ENCODE assay signal across 1 cellular context in the genomic region with DNA sequence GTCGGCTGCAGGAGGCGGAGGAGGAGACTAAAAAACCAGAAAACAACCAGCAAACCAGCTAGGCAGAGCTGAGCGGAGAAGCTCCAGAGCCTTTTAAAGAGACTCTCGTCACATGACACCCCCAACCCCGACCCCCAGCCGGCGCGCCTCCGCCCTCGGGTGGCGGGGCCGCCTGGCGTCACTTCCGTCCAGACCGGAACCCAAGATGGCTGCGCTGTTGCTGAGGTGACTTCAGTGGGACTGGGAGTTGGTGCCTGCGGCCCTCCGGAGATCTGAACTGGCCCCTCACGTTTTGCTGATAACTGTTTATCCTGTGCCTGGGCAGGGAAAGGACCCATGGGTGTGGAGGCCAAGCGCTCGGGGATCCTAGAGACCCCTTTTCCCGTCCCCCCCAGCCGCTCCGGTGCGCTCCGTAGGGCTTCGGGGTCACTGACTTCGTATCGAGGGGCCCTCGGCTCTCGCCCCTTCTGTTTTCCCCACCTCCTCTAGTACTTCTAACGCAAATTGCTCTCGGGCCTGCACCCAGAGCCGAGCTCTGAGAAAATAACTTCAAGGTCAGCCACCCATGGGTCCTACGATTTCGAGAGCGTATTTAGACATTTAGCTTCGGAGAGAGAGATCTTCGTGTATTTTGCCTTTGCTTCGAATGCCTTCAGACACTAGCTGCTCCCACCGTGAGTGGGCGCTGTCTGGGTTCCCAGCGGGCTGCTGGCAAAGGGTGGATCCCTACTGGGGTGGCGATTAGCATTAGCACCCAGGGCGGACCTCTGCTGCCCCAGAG.
TF ChIP-seq lines count a peak whose summit lies in the region.

A gene with protein sequence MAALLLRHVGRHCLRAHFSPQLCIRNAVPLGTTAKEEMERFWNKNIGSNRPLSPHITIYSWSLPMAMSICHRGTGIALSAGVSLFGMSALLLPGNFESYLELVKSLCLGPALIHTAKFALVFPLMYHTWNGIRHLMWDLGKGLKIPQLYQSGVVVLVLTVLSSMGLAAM (plus strand): TSS at position 181 of the 781 bp plus-strand sequence. CDS start 25 bp downstream, at position 206.

TF ChIP-seq in HepG2, 621 proteins besides CTCF, POLR2A, EP300 and RAD21 (continued from another document and continues in another):
- TF ChIP-seq HNF4G (IDR thresholded peaks at IDR 0.05; ENCODE audit: borderline replicate concordance, low read depth, low read length) = no peak
- TF ChIP-seq HNF4G (CRISPR knock-in tag; IDR thresholded peaks at IDR 0.05; ENCODE audit: borderline replicate concordance, low read depth) = no peak
- TF ChIP-seq SP5 (CRISPR knock-in tag; IDR thresholded peaks at IDR 0.05; ENCODE audit: borderline replicate concordance, low read depth) = peak; percentile 52; the same call in 1 of the 2 replicates
- TF ChIP-seq ZNF614 (CRISPR knock-in tag; IDR thresholded peaks at IDR 0.05; ENCODE audit: borderline replicate concordance) = no peak
- TF ChIP-seq, protein P1, sequence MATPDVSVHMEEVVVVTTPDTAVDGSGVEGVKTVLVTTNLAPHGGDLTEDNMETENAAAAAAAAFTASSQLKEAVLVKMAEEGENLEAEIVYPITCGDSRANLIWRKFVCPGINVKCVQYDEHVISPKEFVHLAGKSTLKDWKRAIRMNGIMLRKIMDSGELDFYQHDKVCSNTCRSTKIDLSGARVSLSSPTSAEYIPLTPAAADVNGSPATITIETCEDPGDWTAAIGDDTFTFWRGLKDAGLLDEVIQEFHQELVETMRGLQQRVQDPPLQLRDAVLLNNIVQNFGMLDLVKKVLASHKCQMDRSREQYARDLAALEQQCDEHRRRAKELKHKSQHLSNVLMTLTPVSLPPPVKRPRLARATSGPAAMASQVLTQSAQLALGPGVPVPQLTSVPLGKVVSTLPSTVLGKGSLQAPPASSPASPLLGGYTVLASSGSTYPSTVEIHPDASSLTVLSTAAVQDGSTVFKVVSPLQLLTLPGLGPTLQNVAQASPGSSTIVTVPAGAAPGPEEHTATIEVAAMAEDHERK (CRISPR knock-in tag; IDR thresholded peaks at IDR 0.05; ENCODE audit: low read depth) = no peak; the same call in 1 of the 2 replicates
- no peak for TF ChIP-seq ZNF33B (CRISPR knock-in tag; IDR thresholded peaks at IDR 0.05)
- TF ChIP-seq, protein P2, sequence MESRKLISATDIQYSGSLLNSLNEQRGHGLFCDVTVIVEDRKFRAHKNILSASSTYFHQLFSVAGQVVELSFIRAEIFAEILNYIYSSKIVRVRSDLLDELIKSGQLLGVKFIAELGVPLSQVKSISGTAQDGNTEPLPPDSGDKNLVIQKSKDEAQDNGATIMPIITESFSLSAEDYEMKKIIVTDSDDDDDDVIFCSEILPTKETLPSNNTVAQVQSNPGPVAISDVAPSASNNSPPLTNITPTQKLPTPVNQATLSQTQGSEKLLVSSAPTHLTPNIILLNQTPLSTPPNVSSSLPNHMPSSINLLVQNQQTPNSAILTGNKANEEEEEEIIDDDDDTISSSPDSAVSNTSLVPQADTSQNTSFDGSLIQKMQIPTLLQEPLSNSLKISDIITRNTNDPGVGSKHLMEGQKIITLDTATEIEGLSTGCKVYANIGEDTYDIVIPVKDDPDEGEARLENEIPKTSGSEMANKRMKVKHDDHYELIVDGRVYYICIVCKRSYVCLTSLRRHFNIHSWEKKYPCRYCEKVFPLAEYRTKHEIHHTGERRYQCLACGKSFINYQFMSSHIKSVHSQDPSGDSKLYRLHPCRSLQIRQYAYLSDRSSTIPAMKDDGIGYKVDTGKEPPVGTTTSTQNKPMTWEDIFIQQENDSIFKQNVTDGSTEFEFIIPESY (CRISPR knock-in tag; IDR thresholded peaks at IDR 0.05) = no peak
- TF ChIP-seq, protein P3, sequence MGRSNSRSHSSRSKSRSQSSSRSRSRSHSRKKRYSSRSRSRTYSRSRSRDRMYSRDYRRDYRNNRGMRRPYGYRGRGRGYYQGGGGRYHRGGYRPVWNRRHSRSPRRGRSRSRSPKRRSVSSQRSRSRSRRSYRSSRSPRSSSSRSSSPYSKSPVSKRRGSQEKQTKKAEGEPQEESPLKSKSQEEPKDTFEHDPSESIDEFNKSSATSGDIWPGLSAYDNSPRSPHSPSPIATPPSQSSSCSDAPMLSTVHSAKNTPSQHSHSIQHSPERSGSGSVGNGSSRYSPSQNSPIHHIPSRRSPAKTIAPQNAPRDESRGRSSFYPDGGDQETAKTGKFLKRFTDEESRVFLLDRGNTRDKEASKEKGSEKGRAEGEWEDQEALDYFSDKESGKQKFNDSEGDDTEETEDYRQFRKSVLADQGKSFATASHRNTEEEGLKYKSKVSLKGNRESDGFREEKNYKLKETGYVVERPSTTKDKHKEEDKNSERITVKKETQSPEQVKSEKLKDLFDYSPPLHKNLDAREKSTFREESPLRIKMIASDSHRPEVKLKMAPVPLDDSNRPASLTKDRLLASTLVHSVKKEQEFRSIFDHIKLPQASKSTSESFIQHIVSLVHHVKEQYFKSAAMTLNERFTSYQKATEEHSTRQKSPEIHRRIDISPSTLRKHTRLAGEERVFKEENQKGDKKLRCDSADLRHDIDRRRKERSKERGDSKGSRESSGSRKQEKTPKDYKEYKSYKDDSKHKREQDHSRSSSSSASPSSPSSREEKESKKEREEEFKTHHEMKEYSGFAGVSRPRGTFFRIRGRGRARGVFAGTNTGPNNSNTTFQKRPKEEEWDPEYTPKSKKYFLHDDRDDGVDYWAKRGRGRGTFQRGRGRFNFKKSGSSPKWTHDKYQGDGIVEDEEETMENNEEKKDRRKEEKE (IDR thresholded peaks at IDR 0.05) = no peak
- TF ChIP-seq GRHL1 (CRISPR knock-in tag; conservative IDR thresholded peaks at IDR 0.05) = no peak
- peak; percentile 18; the same call in 1 of the 2 replicates for TF ChIP-seq STAG1 (CRISPR knock-in tag; IDR thresholded peaks at IDR 0.05)
- TF ChIP-seq, protein P4, sequence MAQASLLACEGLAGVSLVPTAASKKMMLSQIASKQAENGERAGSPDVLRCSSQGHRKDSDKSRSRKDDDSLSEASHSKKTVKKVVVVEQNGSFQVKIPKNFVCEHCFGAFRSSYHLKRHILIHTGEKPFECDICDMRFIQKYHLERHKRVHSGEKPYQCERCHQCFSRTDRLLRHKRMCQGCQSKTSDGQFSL (CRISPR knock-in tag; IDR thresholded peaks at IDR 0.05) = no peak
- TF ChIP-seq, protein P5, sequence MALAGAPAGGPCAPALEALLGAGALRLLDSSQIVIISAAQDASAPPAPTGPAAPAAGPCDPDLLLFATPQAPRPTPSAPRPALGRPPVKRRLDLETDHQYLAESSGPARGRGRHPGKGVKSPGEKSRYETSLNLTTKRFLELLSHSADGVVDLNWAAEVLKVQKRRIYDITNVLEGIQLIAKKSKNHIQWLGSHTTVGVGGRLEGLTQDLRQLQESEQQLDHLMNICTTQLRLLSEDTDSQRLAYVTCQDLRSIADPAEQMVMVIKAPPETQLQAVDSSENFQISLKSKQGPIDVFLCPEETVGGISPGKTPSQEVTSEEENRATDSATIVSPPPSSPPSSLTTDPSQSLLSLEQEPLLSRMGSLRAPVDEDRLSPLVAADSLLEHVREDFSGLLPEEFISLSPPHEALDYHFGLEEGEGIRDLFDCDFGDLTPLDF (CRISPR knock-in tag; IDR thresholded peaks at IDR 0.05) = peak; percentile 52; the same call in 1 of the 2 replicates
- TF ChIP-seq, protein P6, sequence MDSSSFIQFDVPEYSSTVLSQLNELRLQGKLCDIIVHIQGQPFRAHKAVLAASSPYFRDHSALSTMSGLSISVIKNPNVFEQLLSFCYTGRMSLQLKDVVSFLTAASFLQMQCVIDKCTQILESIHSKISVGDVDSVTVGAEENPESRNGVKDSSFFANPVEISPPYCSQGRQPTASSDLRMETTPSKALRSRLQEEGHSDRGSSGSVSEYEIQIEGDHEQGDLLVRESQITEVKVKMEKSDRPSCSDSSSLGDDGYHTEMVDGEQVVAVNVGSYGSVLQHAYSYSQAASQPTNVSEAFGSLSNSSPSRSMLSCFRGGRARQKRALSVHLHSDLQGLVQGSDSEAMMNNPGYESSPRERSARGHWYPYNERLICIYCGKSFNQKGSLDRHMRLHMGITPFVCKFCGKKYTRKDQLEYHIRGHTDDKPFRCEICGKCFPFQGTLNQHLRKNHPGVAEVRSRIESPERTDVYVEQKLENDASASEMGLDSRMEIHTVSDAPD (CRISPR knock-in tag; IDR thresholded peaks at IDR 0.05) = 0 out of 2 replicates have a peak, but pooled peaks have one; percentile 67
- TF ChIP-seq GATA4 (IDR thresholded peaks at IDR 0.05; ENCODE audit: borderline replicate concordance, low read depth) = peak; percentile 60; the same call in 1 of the 2 replicates
- no peak for TF ChIP-seq SMAD9 (CRISPR knock-in tag; IDR thresholded peaks at IDR 0.05)
- no peak for TF ChIP-seq NR2F6 (IDR thresholded peaks at IDR 0.05)
- TF ChIP-seq NR2F6 (CRISPR knock-in tag; IDR thresholded peaks at IDR 0.05) = no peak; the same call in 1 of the 2 replicates
- TF ChIP-seq ZSCAN12 (CRISPR knock-in tag; IDR thresholded peaks at IDR 0.05) = no peak
- TF ChIP-seq ZHX2 (IDR thresholded peaks at IDR 0.05; ENCODE audit: low read depth) = peak; percentile 72; the same call in 1 of the 2 replicates
- TF ChIP-seq ZHX2 (CRISPR knock-in tag; IDR thresholded peaks at IDR 0.05; ENCODE audit: borderline replicate concordance) = 0 out of 2 replicates have a peak, but pooled peaks have one; percentile 56
- no peak for TF ChIP-seq HNRNPH1 (optimal IDR thresholded peaks at IDR 0.05; ENCODE audit: low read depth, low read length)
- TF ChIP-seq, protein P7, sequence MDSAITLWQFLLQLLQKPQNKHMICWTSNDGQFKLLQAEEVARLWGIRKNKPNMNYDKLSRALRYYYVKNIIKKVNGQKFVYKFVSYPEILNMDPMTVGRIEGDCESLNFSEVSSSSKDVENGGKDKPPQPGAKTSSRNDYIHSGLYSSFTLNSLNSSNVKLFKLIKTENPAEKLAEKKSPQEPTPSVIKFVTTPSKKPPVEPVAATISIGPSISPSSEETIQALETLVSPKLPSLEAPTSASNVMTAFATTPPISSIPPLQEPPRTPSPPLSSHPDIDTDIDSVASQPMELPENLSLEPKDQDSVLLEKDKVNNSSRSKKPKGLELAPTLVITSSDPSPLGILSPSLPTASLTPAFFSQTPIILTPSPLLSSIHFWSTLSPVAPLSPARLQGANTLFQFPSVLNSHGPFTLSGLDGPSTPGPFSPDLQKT (CRISPR knock-in tag; IDR thresholded peaks at IDR 0.05; ENCODE audit: borderline replicate concordance) = 0 out of 2 replicates have a peak, but pooled peaks have one; percentile 1
- no peak for TF ChIP-seq ZFP90 (CRISPR knock-in tag; IDR thresholded peaks at IDR 0.05; ENCODE audit: borderline replicate concordance)
- peak; percentile 55; the same call in 1 of the 2 replicates for TF ChIP-seq ZNF292 (CRISPR knock-in tag; IDR thresholded peaks at IDR 0.05; ENCODE audit: borderline replicate concordance, low read depth)
- TF ChIP-seq CBX5 (CRISPR knock-in tag; IDR thresholded peaks at IDR 0.05; ENCODE audit: borderline replicate concordance) = no peak
- no peak for TF ChIP-seq ELF3 (CRISPR knock-in tag; IDR thresholded peaks at IDR 0.05)
- no peak for TF ChIP-seq FOXA3 (CRISPR knock-in tag; IDR thresholded peaks at IDR 0.05)
- TF ChIP-seq RBFOX2 (IDR thresholded peaks at IDR 0.05; ENCODE audit: low read depth, low read length) = peak; percentile 95
- peak; percentile 14; the same call in 1 of the 2 replicates for TF ChIP-seq ZNF362 (CRISPR knock-in tag; IDR thresholded peaks at IDR 0.05; ENCODE audit: borderline replicate concordance)
- peak; percentile 28; the same call in 1 of the 2 replicates for TF ChIP-seq SMAD3 (CRISPR knock-in tag; IDR thresholded peaks at IDR 0.05)
- TF ChIP-seq ARNTL (CRISPR knock-in tag; IDR thresholded peaks at IDR 0.05) = no peak
